15 cellular contexts compared by ENCODE assay signal in the genomic region with DNA sequence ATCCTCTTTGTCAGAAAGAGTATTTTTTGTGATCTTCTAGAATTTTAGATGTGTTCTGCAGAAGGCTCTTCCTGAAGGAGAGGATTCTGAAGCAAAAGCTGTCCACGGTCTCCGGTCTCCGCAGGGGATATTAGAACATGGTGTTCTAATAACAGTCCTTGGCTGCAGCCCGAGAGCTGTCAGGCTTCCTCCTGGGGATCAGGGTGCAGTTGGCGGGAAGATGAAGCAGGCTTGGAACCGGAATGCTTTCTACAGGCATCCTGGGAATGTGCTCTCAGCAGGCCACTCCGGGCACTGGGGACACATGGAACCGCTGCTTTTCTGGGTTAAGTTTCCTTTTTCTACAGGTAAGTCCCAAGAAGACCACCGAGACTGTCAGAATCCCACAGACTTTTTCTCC.
A peak's percentile ranks its signal among the peaks of the same experiment; 100 is the strongest.
DNase-seq lines count a peak whose midpoint lies in the region; ATAC-seq and TF ChIP-seq lines count a peak whose summit lies in the region.
"Had no signal": no experiment of that assay in that cellular context is flagged by ENCODE, and none has a peak within 500 bp of the region (broad histone marks: within the 10 kb centered on the region; RNA-seq: fewer than 3 reads in every experiment).

No MANE protein-coding gene starts in this region.

- CTCF ChIA-PET in activated CD4-positive, alpha-beta T cell treated with anti-CD3 and anti-CD28 coated beads, Interleukin-2, amount 10 ng/mL, durations not matched to agents 7 days and 5 days (lab: Charles Lee) = no interaction called here

- H3K27ac Mint-ChIP-seq in nephron progenitor cell = no peak overlapping the region
- H3K27ac Mint-ChIP-seq in activated CD4-positive, alpha-beta T cell treated with anti-CD3 and anti-CD28 coated beads, Interleukin-2, amount 10 ng/mL, durations not matched to agents 7 days and 5 days = no peak overlapping the region
- peak overlapping the region in 1 of 2 donors; percentile 42 for H3K27ac Mint-ChIP-seq in stimulated activated naive CD8-positive, alpha-beta T cell treated with anti-CD3 and anti-CD28 coated beads, Interleukin-15, amount 100 ng/mL, for 72 hours
- H3K27ac Mint-ChIP-seq: activated CD4-positive, alpha-beta T cell treated with anti-CD3 and anti-CD28 coated beads for 36 hours; activated T-cell treated with anti-CD3 and anti-CD28 coated beads, Interleukin-2, amount 50 U/mL, for 24 hours; naive thymus-derived CD4-positive, alpha-beta T cell; T-helper 17 cell had no signal

- H3K4me3 ChIP-seq in fibroblast of mammary gland (ENCODE audit: control insufficient read depth, low read depth, low read length) (no peak overlapping the region), lower lobe of right lung (no peak overlapping the region)
- H3K4me3 ChIP-seq: smooth muscle cell had no signal

- no peak overlapping the region for H3K4me3 Mint-ChIP-seq in nephron progenitor cell
- no peak overlapping the region for H3K4me3 Mint-ChIP-seq in activated CD4-positive, alpha-beta T cell treated with anti-CD3 and anti-CD28 coated beads, Interleukin-2, amount 10 ng/mL, durations not matched to agents 7 days and 5 days
- no peak overlapping the region for H3K4me3 Mint-ChIP-seq in stimulated activated naive CD8-positive, alpha-beta T cell treated with anti-CD3 and anti-CD28 coated beads, Interleukin-15, amount 100 ng/mL, for 72 hours
- H3K4me3 Mint-ChIP-seq: activated CD4-positive, alpha-beta T cell treated with anti-CD3 and anti-CD28 coated beads for 36 hours; activated T-cell treated with anti-CD3 and anti-CD28 coated beads, Interleukin-2, amount 50 U/mL, for 24 hours; naive thymus-derived CD4-positive, alpha-beta T cell; T-helper 17 cell had no signal

- no peak for TF ChIP-seq RAD21 in Ishikawa (IDR thresholded peaks at IDR 0.05; ENCODE audit: low read depth)

- intact Hi-C loops in lower lobe of right lung (cut with DNase I) = no loop called here

- no peaks in the 10 kb centered on the region for H3K27me3 ChIP-seq in lower lobe of right lung (ENCODE audit: low read depth)

- POLR2A ChIA-PET in activated CD4-positive, alpha-beta T cell treated with anti-CD3 and anti-CD28 coated beads, Interleukin-2, amount 10 ng/mL, durations not matched to agents 7 days and 5 days (lab: Charles Lee) = no interaction called here

- DNase-seq in fibroblast of mammary gland (ENCODE audit: low read depth) (peak; percentile 47), lower lobe of right lung (peak; percentile 52), smooth muscle cell of the brain vasculature (ENCODE audit: low read depth, low spot score) (peak; percentile 78), nephron progenitor cell (no peak)
- DNase-seq in activated CD4-positive, alpha-beta T cell treated with anti-CD3 and anti-CD28 coated beads, Interleukin-2, amount 10 ng/mL, durations not matched to agents 7 days and 5 days = no peak
- DNase-seq in stimulated activated naive CD8-positive, alpha-beta T cell treated with anti-CD3 and anti-CD28 coated beads, Interleukin-15, amount 100 ng/mL, for 72 hours = no peak
- DNase-seq: activated CD4-positive, alpha-beta T cell treated with anti-CD3 and anti-CD28 coated beads for 36 hours; activated T-cell treated with anti-CD3 and anti-CD28 coated beads, Interleukin-2, amount 50 U/mL, for 24 hours; foreskin melanocyte; naive thymus-derived CD4-positive, alpha-beta T cell; NCI-H187 treated with DMSO at 0.1 percent for 48 hours; T-helper 17 cell had no signal

- TF ChIP-seq CTCF in fibroblast of mammary gland (conservative IDR thresholded peaks at IDR 0.05; ENCODE audit: control insufficient read depth, insufficient read depth, low read depth, low read length) (no peak), lower lobe of right lung (IDR thresholded peaks at IDR 0.05) (no peak), nephron progenitor cell (IDR thresholded peaks at IDR 0.05) (no peak)

- H3K9me3 ChIP-seq in lower lobe of right lung = no peaks in the 10 kb centered on the region

- ATAC-seq in lower lobe of right lung (peak; percentile 43 to 54), HG02852 (IDR thresholded peaks at IDR 0.05; ENCODE audit: unreplicated experiment) (no peak)
- no peak for ATAC-seq in stimulated activated naive CD8-positive, alpha-beta T cell treated with anti-CD3 and anti-CD28 coated beads, Interleukin-15, amount 100 ng/mL, for 72 hours
- ATAC-seq: activated CD4-positive, alpha-beta T cell treated with anti-CD3 and anti-CD28 coated beads for 36 hours; naive thymus-derived CD4-positive, alpha-beta T cell; T-helper 17 cell had no signal

- H3K27me3 Mint-ChIP-seq in nephron progenitor cell (ENCODE audit: low read depth, poor library complexity) = peaks cover 11% of the 10 kb centered on the region
- H3K27me3 Mint-ChIP-seq in activated CD4-positive, alpha-beta T cell treated with anti-CD3 and anti-CD28 coated beads, Interleukin-2, amount 10 ng/mL, durations not matched to agents 7 days and 5 days = no peaks in the 10 kb centered on the region
- no peaks in the 10 kb centered on the region for H3K27me3 Mint-ChIP-seq in stimulated activated naive CD8-positive, alpha-beta T cell treated with anti-CD3 and anti-CD28 coated beads, Interleukin-15, amount 100 ng/mL, for 72 hours
- H3K27me3 Mint-ChIP-seq: activated T-cell treated with anti-CD3 and anti-CD28 coated beads, Interleukin-2, amount 50 U/mL, for 24 hours had no signal

- no peaks in the 10 kb centered on the region for H3K4me1 ChIP-seq in lower lobe of right lung

- H3K27ac ChIP-seq in lower lobe of right lung = no peak overlapping the region

- peaks cover 8% of the 10 kb centered on the region for H3K4me1 Mint-ChIP-seq in nephron progenitor cell
- no peaks in the 10 kb centered on the region for H3K4me1 Mint-ChIP-seq in activated CD4-positive, alpha-beta T cell treated with anti-CD3 and anti-CD28 coated beads, Interleukin-2, amount 10 ng/mL, durations not matched to agents 7 days and 5 days
- no peaks in the 10 kb centered on the region for H3K4me1 Mint-ChIP-seq in stimulated activated naive CD8-positive, alpha-beta T cell treated with anti-CD3 and anti-CD28 coated beads, Interleukin-15, amount 100 ng/mL, for 72 hours
- H3K4me1 Mint-ChIP-seq: activated CD4-positive, alpha-beta T cell treated with anti-CD3 and anti-CD28 coated beads for 36 hours; naive thymus-derived CD4-positive, alpha-beta T cell had no signal

- TF ChIP-seq EP300 in Ishikawa (IDR thresholded peaks at IDR 0.05; ENCODE audit: borderline replicate concordance) = no peak

- H3K36me3 ChIP-seq in lower lobe of right lung = no peaks in the 10 kb centered on the region

- no peaks in the 10 kb centered on the region for H3K36me3 Mint-ChIP-seq in nephron progenitor cell (ENCODE audit: low read depth)
- no peaks in the 10 kb centered on the region for H3K36me3 Mint-ChIP-seq in activated CD4-positive, alpha-beta T cell treated with anti-CD3 and anti-CD28 coated beads, Interleukin-2, amount 10 ng/mL, durations not matched to agents 7 days and 5 days (ENCODE audit: low read depth)
- H3K36me3 Mint-ChIP-seq: naive thymus-derived CD4-positive, alpha-beta T cell had no signal

- no peaks in the 10 kb centered on the region for H3K9me3 Mint-ChIP-seq in nephron progenitor cell
- H3K9me3 Mint-ChIP-seq in activated CD4-positive, alpha-beta T cell treated with anti-CD3 and anti-CD28 coated beads, Interleukin-2, amount 10 ng/mL, durations not matched to agents 7 days and 5 days = no peaks in the 10 kb centered on the region
- H3K9me3 Mint-ChIP-seq in stimulated activated naive CD8-positive, alpha-beta T cell treated with anti-CD3 and anti-CD28 coated beads, Interleukin-15, amount 100 ng/mL, for 72 hours = no peaks in the 10 kb centered on the region
- H3K9me3 Mint-ChIP-seq: activated T-cell treated with anti-CD3 and anti-CD28 coated beads, Interleukin-2, amount 50 U/mL, for 24 hours had no signal

TF ChIP-seq in Ishikawa, 13 proteins besides CTCF, POLR2A, EP300 and RAD21:
- TF ChIP-seq YY1 (IDR thresholded peaks at IDR 0.05; ENCODE audit: low read depth) = no peak
- TF ChIP-seq, protein P1, sequence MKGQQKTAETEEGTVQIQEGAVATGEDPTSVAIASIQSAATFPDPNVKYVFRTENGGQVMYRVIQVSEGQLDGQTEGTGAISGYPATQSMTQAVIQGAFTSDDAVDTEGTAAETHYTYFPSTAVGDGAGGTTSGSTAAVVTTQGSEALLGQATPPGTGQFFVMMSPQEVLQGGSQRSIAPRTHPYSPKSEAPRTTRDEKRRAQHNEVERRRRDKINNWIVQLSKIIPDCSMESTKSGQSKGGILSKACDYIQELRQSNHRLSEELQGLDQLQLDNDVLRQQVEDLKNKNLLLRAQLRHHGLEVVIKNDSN (IDR thresholded peaks at IDR 0.05) = no peak
- peak; percentile 29; the same call in 1 of the 2 replicates for TF ChIP-seq TEAD4 (IDR thresholded peaks at IDR 0.05)
- TF ChIP-seq EGR1 (IDR thresholded peaks at IDR 0.05) = no peak
TF ChIP-seq in Ishikawa: peak in this region for 1.

Comparison
In these comparisons a context has a peak if more than half of its experiments do, and no peak if none do; other contexts are left out.
1. DNase-seq: peak in fibroblast of mammary gland (single experiment), lower lobe of right lung (single experiment) and smooth muscle cell of the brain vasculature (single experiment); none in nephron progenitor cell (single experiment), activated CD4-positive, alpha-beta T cell treated with anti-CD3 and anti-CD28 coated beads, Interleukin-2, amount 10 ng/mL, durations not matched to agents 7 days and 5 days (single experiment) and stimulated activated naive CD8-positive, alpha-beta T cell treated with anti-CD3 and anti-CD28 coated beads, Interleukin-15, amount 100 ng/mL, for 72 hours (0 of 2).
2. ATAC-seq: peak in lower lobe of right lung (2 of 2); none in stimulated activated naive CD8-positive, alpha-beta T cell treated with anti-CD3 and anti-CD28 coated beads, Interleukin-15, amount 100 ng/mL, for 72 hours (single experiment) and HG02852 (single experiment).